ENCODE assay signal across 18 cellular contexts in genomic region chr2:226544581-226545210, GRCh38.
DNase-seq lines count a peak whose midpoint lies in the region; ATAC-seq, FAIRE-seq and TF ChIP-seq lines count a peak whose summit lies in the region.
"Had no signal": no experiment of that assay in that cellular context is flagged by ENCODE, and none has a peak within 500 bp of the region (broad histone marks: within the 10 kb centered on the region; RNA-seq: fewer than 3 reads in every experiment).

No MANE protein-coding gene starts in this region.

- no peak for TF ChIP-seq CTCF in bronchial epithelial cell (IDR thresholded peaks at IDR 0.05; ENCODE audit: insufficient read depth, low read length, severe bottlenecking)
- no peak for TF ChIP-seq CTCF in upper lobe of right lung (IDR thresholded peaks at IDR 0.05)
- TF ChIP-seq CTCF in body of pancreas (IDR thresholded peaks at IDR 0.05): no peak

- DNase-seq in AG08396 (ENCODE audit: low spot score) (peak; percentile 4), HS-5 (ENCODE audit: low read depth) (peak; percentile 48), bronchial epithelial cell (ENCODE audit: low read depth) (no peak), glomerular visceral epithelial cell (ENCODE audit: extremely low spot score) (peak; percentile 11), upper lobe of right lung (no peak), SJCRH30 (no peak), body of pancreas (no peak)
- no peak for DNase-seq in activated naive CD4-positive, alpha-beta T cell (lab: John Stamatoyannopoulos, UW)
- DNase-seq: Caco-2, GDM1, NCI-H1105 treated with DMSO at 0.1 percent for 48 hours, NCI-H187 treated with DMSO at 0.1 percent for 48 hours, NCI-H446 treated with DMSO at 0.1 percent for 48 hours, NCI-H82, RPMI8226 had no signal

- H3K4me1 ChIP-seq in upper lobe of right lung (no peaks in the 10 kb centered on the region), SJCRH30 (no peaks in the 10 kb centered on the region; the same call in 1 of the 2 replicates), body of pancreas (peaks cover 14% of the 10 kb centered on the region)
- H3K4me1 ChIP-seq: Caco-2 had no signal

- H3K27me3 ChIP-seq in bronchial epithelial cell (ENCODE audit: control insufficient read depth, insufficient read depth, low read length): no peaks in the 10 kb centered on the region
- no peaks in the 10 kb centered on the region for H3K27me3 ChIP-seq in upper lobe of right lung
- no peaks in the 10 kb centered on the region for H3K27me3 ChIP-seq in SJCRH30
- H3K27me3 ChIP-seq in body of pancreas: no peaks in the 10 kb centered on the region

- intact Hi-C loops in upper lobe of right lung (cut with DNase I) (no loop called here), body of pancreas (cut with DNase I) (no loop called here)

- 89 to 93% methylated on average over 2 of the region's 2 CpGs for WGBS in body of pancreas, 2 donors

- H3K9me3 ChIP-seq in upper lobe of right lung: no peaks in the 10 kb centered on the region
- peaks cover 2% of the 10 kb centered on the region for H3K9me3 ChIP-seq in SJCRH30 (replicated peaks)
- no peaks in the 10 kb centered on the region for H3K9me3 ChIP-seq in body of pancreas
- H3K9me3 ChIP-seq: Caco-2 had no signal

- H3K36me3 ChIP-seq in bronchial epithelial cell (ENCODE audit: control insufficient read depth, insufficient read depth, low read length) (no peaks in the 10 kb centered on the region), upper lobe of right lung (no peaks in the 10 kb centered on the region), SJCRH30 (no peaks in the 10 kb centered on the region), body of pancreas (replicated peaks in 1 of 2; ENCODE audit: insufficient read depth in 1 of 2, low read depth in 2 of 2) (no peaks in the 10 kb centered on the region)

- peak; percentile 81 for FAIRE-seq in bronchial epithelial cell (lab: Jason Lieb, UNC)
- FAIRE-seq: A204.1, H1, HepG2 had no signal

- ATAC-seq in upper lobe of right lung (no peak), body of pancreas (no peak)
- ATAC-seq: HepG2 had no signal

- no peak for TF ChIP-seq POLR2A in body of pancreas (IDR thresholded peaks at IDR 0.05)

- no peak overlapping the region for H3K27ac ChIP-seq in upper lobe of right lung
- H3K27ac ChIP-seq in SJCRH30: no peak overlapping the region
- H3K27ac ChIP-seq in body of pancreas: no peak overlapping the region

- H3K4me3 ChIP-seq in bronchial epithelial cell (ENCODE audit: low read depth, low read length) (no peak overlapping the region), upper lobe of right lung (no peak overlapping the region), SJCRH30 (no peak overlapping the region), body of pancreas (no peak overlapping the region)

Comparison
In these comparisons a context has a peak if more than half of its experiments do, and no peak if none do; other contexts are left out.
1. DNase-seq: peak in AG08396 (single experiment), HS-5 (single experiment) and glomerular visceral epithelial cell (single experiment); none in bronchial epithelial cell (single experiment), upper lobe of right lung (single experiment), activated naive CD4-positive, alpha-beta T cell (0 of 4), SJCRH30 (0 of 2) and body of pancreas (0 of 4).